ENCODE assay signal across 8 cellular contexts in genomic region chr2:74390601-74391000, GRCh38. TPM values are rescaled to one million over a fixed set of nuclear protein-coding genes. Genes with fewer than 3 reads are reported as not detected.
DNase-seq lines count a peak whose midpoint lies in the region; ATAC-seq and TF ChIP-seq lines count a peak whose summit lies in the region.

No MANE protein-coding gene starts in this region.

- no peak overlapping the region for H3K27ac ChIP-seq in BLaER1
- no peak overlapping the region for H3K27ac ChIP-seq in ectodermal cell (ENCODE audit: insufficient read depth, low read depth, low read length, poor library complexity, severe bottlenecking)

- peak overlapping the region; percentile 85 for H3K4me3 ChIP-seq in BLaER1
- peak overlapping the region; percentile 79 for H3K4me3 ChIP-seq in LNCaP clone FGC (ENCODE audit: low read depth, low read length)
- peak overlapping the region; percentile 90 for H3K4me3 ChIP-seq in ectodermal cell (ENCODE audit: insufficient read depth, low read depth, low read length)
- H3K4me3 ChIP-seq in neuron (ENCODE audit: low read length), result peak overlapping the region; percentile 83

- no peak overlapping the region for H2AFZ ChIP-seq in neuron (ENCODE audit: low read depth, low read length)

- H3K9me3 ChIP-seq in BLaER1 (no peaks in the 10 kb centered on the region), ectodermal cell (ENCODE audit: control insufficient read depth, low read length) (no peaks in the 10 kb centered on the region), neuron (ENCODE audit: low read length) (no peaks in the 10 kb centered on the region)

- peak overlapping the region; percentile 93 for H3K9ac ChIP-seq in BLaER1

- H3K36me3 ChIP-seq in BLaER1 (peaks cover 17% of the 10 kb centered on the region), ectodermal cell (ENCODE audit: control insufficient read depth, insufficient read depth, low read length) (no peaks in the 10 kb centered on the region), neuron (ENCODE audit: insufficient read depth, low read length) (no peaks in the 10 kb centered on the region)

- 63 to 69% methylated on average over 5 of the region's 5 CpGs for WGBS in ectodermal cell, 2 experiments

- H4K20me1 ChIP-seq in BLaER1, result peaks cover 52% of the 10 kb centered on the region

- H3K4me1 ChIP-seq in BLaER1, result peaks cover 52% of the 10 kb centered on the region
- H3K4me1 ChIP-seq in ectodermal cell (ENCODE audit: control insufficient read depth, insufficient read depth, low read length), result peaks cover 15% of the 10 kb centered on the region
- peaks cover 17% of the 10 kb centered on the region for H3K4me1 ChIP-seq in neuron (ENCODE audit: insufficient read depth, low read length)

- no peak for ATAC-seq in HG02678 (IDR thresholded peaks at IDR 0.05; ENCODE audit: unreplicated experiment)
- no peak for ATAC-seq in HG03439 (IDR thresholded peaks at IDR 0.05; ENCODE audit: unreplicated experiment)

- H3K27me3 ChIP-seq in BLaER1 (no peaks in the 10 kb centered on the region), ectodermal cell (ENCODE audit: control insufficient read depth, insufficient read depth, low read length, poor library complexity, severe bottlenecking) (no peaks in the 10 kb centered on the region), neuron (ENCODE audit: insufficient read depth, low read length) (no peaks in the 10 kb centered on the region)

- no peak for TF ChIP-seq CTCF in LNCaP clone FGC (IDR thresholded peaks at IDR 0.05; ENCODE audit: control insufficient read depth, extremely low read depth, insufficient read depth)

- DNase-seq in LNCaP clone FGC (ENCODE audit: low read depth) (no peak), DMS 273 (lab: John Stamatoyannopoulos, UW; ENCODE audit: unreplicated experiment) (no peak), 8988T (no peak)

- peak overlapping the region; percentile 96 for H3K4me2 ChIP-seq in BLaER1

RNA-seq across cellular contexts. Expression of gene DCTN1, which starts 10.5 kb away (rescaled TPM):
- 200 TPM for polyA plus RNA-seq in ectodermal cell (2013, experiment 1 of 4)
- polyA plus RNA-seq in ectodermal cell (2013, experiment 2 of 4), result 216 TPM
- 154 TPM for polyA plus RNA-seq in ectodermal cell (2013, experiment 3 of 4)
- polyA plus RNA-seq in ectodermal cell (2013, experiment 4 of 4), result 174 TPM

RNA-seq across cellular contexts. Expression of gene C2orf81, which starts 30.8 kb away (rescaled TPM):
- polyA plus RNA-seq in ectodermal cell (2013, experiment 1 of 4), result 9.8 TPM
- 8.0 TPM for polyA plus RNA-seq in ectodermal cell (2013, experiment 2 of 4)
- 8.1 TPM for polyA plus RNA-seq in ectodermal cell (2013, experiment 3 of 4)
- polyA plus RNA-seq in ectodermal cell (2013, experiment 4 of 4), result 7.5 TPM

RNA-seq across cellular contexts. Expression of gene WDR54, which starts 30.9 kb away (rescaled TPM):
- polyA plus RNA-seq in ectodermal cell (2013, experiment 1 of 4), result 81.1 TPM
- polyA plus RNA-seq in ectodermal cell (2013, experiment 2 of 4), result 92.4 TPM
- 74.4 TPM for polyA plus RNA-seq in ectodermal cell (2013, experiment 3 of 4)
- 82.8 TPM for polyA plus RNA-seq in ectodermal cell (2013, experiment 4 of 4)

RNA-seq across cellular contexts. Expression of gene SLC4A5, which starts 47.4 kb away (rescaled TPM):
- polyA plus RNA-seq in ectodermal cell (2013, experiment 1 of 4), result 2.2 TPM
- 1.4 TPM for polyA plus RNA-seq in ectodermal cell (2013, experiment 2 of 4)
- 0.80 TPM for polyA plus RNA-seq in ectodermal cell (2013, experiment 3 of 4)
- polyA plus RNA-seq in ectodermal cell (2013, experiment 4 of 4), result 2.0 TPM

RNA-seq across cellular contexts. Expression of gene RTKN, which starts 51.1 kb away (rescaled TPM):
- polyA plus RNA-seq in ectodermal cell (2013, experiment 1 of 4), result 41.6 TPM
- polyA plus RNA-seq in ectodermal cell (2013, experiment 2 of 4), result 39.2 TPM
- 35.6 TPM for polyA plus RNA-seq in ectodermal cell (2013, experiment 3 of 4)
- 42.6 TPM for polyA plus RNA-seq in ectodermal cell (2013, experiment 4 of 4)
